13 cellular contexts compared by ENCODE assay signal in genomic region chr9:137030528-137030927, GRCh38. TPM values are rescaled to one million over a fixed set of nuclear protein-coding genes. Genes with fewer than 3 reads are reported as not detected.
DNase-seq lines count a peak whose midpoint lies in the region; ATAC-seq lines count a peak whose summit lies in the region.
"Had no signal": no experiment of that assay in that cellular context is flagged by ENCODE, and none has a peak within 500 bp of the region (broad histone marks: within the 10 kb centered on the region; RNA-seq: fewer than 3 reads in every experiment).

No MANE protein-coding gene starts in this region.

- H2AK5ac ChIP-seq in mesendoderm (ENCODE audit: low read length) = no peak overlapping the region

- no peak overlapping the region for H2BK5ac ChIP-seq in mesendoderm (ENCODE audit: low read length)

- H3K18ac ChIP-seq in mesendoderm (ENCODE audit: low read length) = no peak overlapping the region

- H3K9ac ChIP-seq in mesendoderm (ENCODE audit: low read length) = no peak overlapping the region

- no peak overlapping the region for H3K4me2 ChIP-seq in mesendoderm (ENCODE audit: low read length)
- H3K4me2 ChIP-seq: A549 had no signal

- H2BK15ac ChIP-seq in mesendoderm (replicated peaks; ENCODE audit: low read depth) = no peak overlapping the region

- WGBS in mesendoderm (ENCODE audit: extremely low coverage, insufficient coverage, low lambda C conversion rate) = no CpG with 5 or more reads among the region's 21 CpGs

- no peaks in the 10 kb centered on the region for H3K9me3 Mint-ChIP-seq in stimulated activated effector memory CD8-positive, alpha-beta T cell treated with anti-CD3 and anti-CD28 coated beads, Interleukin-12 subunit alpha, Interleukin-12 subunit beta, amount 100 ng/mL, for 72 hours

- no peaks in the 10 kb centered on the region for H3K27me3 ChIP-seq in mesendoderm (ENCODE audit: insufficient read depth, low read length, poor library complexity)

- H4K8ac ChIP-seq in mesendoderm (ENCODE audit: low read depth, low read length) = no peak overlapping the region

- H2BK120ac ChIP-seq in mesendoderm (ENCODE audit: low read depth, low read length) = no peak overlapping the region

- no peak overlapping the region for H3K56ac ChIP-seq in mesendoderm (ENCODE audit: low read length)

- H3K36me3 ChIP-seq in mesendoderm (ENCODE audit: control insufficient read depth, insufficient read depth, low read length) = no peaks in the 10 kb centered on the region
- H3K36me3 ChIP-seq: esophagus muscularis mucosa, thoracic aorta had no signal

- no peaks in the 10 kb centered on the region for H3K79me2 ChIP-seq in mesendoderm (ENCODE audit: control insufficient read depth, insufficient read depth, low read length)

- no peak overlapping the region for H3K4me3 ChIP-seq in mesendoderm (ENCODE audit: low read length)
- H3K4me3 ChIP-seq: A549, esophagus muscularis mucosa, thoracic aorta had no signal

- peaks cover 75% of the 10 kb centered on the region for H3K4me1 Mint-ChIP-seq in stimulated activated effector memory CD8-positive, alpha-beta T cell treated with anti-CD3 and anti-CD28 coated beads, Interleukin-12 subunit alpha, Interleukin-12 subunit beta, amount 100 ng/mL, for 72 hours

- H3K4me3 Mint-ChIP-seq in stimulated activated effector memory CD8-positive, alpha-beta T cell treated with anti-CD3 and anti-CD28 coated beads, Interleukin-12 subunit alpha, Interleukin-12 subunit beta, amount 100 ng/mL, for 72 hours = peak overlapping the region; percentile 82

- H3K79me1 ChIP-seq in mesendoderm (ENCODE audit: low read length) = no peaks in the 10 kb centered on the region

- H3K27ac ChIP-seq in caudate nucleus (ENCODE audit: low read depth, low read length) = peak overlapping the region; percentile 94
- no peak overlapping the region for H3K27ac ChIP-seq in mesendoderm (ENCODE audit: low read depth, low read length)
- H3K27ac ChIP-seq: A549, esophagus muscularis mucosa, thoracic aorta had no signal

- no peak overlapping the region for H3K4ac ChIP-seq in mesendoderm (ENCODE audit: low read depth, low read length)

- ATAC-seq in stimulated activated effector memory CD8-positive, alpha-beta T cell treated with anti-CD3 and anti-CD28 coated beads, Interleukin-12 subunit alpha, Interleukin-12 subunit beta, amount 100 ng/mL, for 72 hours = peak; percentile 5
- no peak for ATAC-seq in GM18517 (IDR thresholded peaks at IDR 0.05; ENCODE audit: unreplicated experiment)
- ATAC-seq: A549, left colon, Panc1 had no signal

- DNase-seq in SIG-M5 treated with dmso at 0.1 percent for 504 hours (lab: John Stamatoyannopoulos, UW; ENCODE audit: unreplicated experiment) (peak; percentile 39), SIG-M5 (lab: John Stamatoyannopoulos, UW) (no peak), T-helper 9 cell (peak; percentile 25), caudate nucleus (lab: John Stamatoyannopoulos, UW) (peak in 1 of 61 donors; percentile 50), mesendoderm (no peak)
- DNase-seq in stimulated activated effector memory CD8-positive, alpha-beta T cell treated with anti-CD3 and anti-CD28 coated beads, Interleukin-12 subunit alpha, Interleukin-12 subunit beta, amount 100 ng/mL, for 72 hours (ENCODE audit: low spot score in 2 of 2) = peak; percentile 60 to 88
- no peak for DNase-seq in effector CD4-positive, alpha-beta T cell

- H4K5ac ChIP-seq in mesendoderm (ENCODE audit: low read length) = no peak overlapping the region

- H3K23ac ChIP-seq in mesendoderm (ENCODE audit: low read length) = no peak overlapping the region

- H3K4me1 ChIP-seq in mesendoderm (ENCODE audit: control insufficient read depth, low read depth, low read length) = no peaks in the 10 kb centered on the region

- H3K36me3 Mint-ChIP-seq in stimulated activated effector memory CD8-positive, alpha-beta T cell treated with anti-CD3 and anti-CD28 coated beads, Interleukin-12 subunit alpha, Interleukin-12 subunit beta, amount 100 ng/mL, for 72 hours = peaks cover 16% of the 10 kb centered on the region

- peak overlapping the region; percentile 89 for H3K27ac Mint-ChIP-seq in stimulated activated effector memory CD8-positive, alpha-beta T cell treated with anti-CD3 and anti-CD28 coated beads, Interleukin-12 subunit alpha, Interleukin-12 subunit beta, amount 100 ng/mL, for 72 hours

RNA-seq across cellular contexts. Expression of gene FUT7, which starts 1.4 kb away (rescaled TPM):
- polyA plus RNA-seq in mesendoderm (2013, experiment 1 of 2) = not detected
- not detected for polyA plus RNA-seq in mesendoderm (2013, experiment 2 of 2)
- polyA plus RNA-seq: A549 had no signal

RNA-seq across cellular contexts. Expression of gene ABCA2, which starts 2.5 kb away (rescaled TPM):
- polyA plus RNA-seq in mesendoderm (2013, experiment 1 of 2) = 1.8 TPM
- 2.0 TPM for polyA plus RNA-seq in mesendoderm (2013, experiment 2 of 2)

RNA-seq across cellular contexts. Expression of gene NPDC1, which starts 15.4 kb away (rescaled TPM):
- polyA plus RNA-seq in mesendoderm (2013, experiment 1 of 2) = 9.7 TPM
- 10.2 TPM for polyA plus RNA-seq in mesendoderm (2013, experiment 2 of 2)

RNA-seq across cellular contexts. Expression of gene ENTPD2, which starts 23.3 kb away (rescaled TPM):
- polyA plus RNA-seq in mesendoderm (2013, experiment 1 of 2) = 0.58 TPM
- polyA plus RNA-seq in mesendoderm (2013, experiment 2 of 2) = 0.57 TPM

RNA-seq across cellular contexts. Expression of gene CLIC3, which starts 34.2 kb away (rescaled TPM):
- 0.15 TPM for polyA plus RNA-seq in mesendoderm (2013, experiment 1 of 2)
- 0.17 TPM for polyA plus RNA-seq in mesendoderm (2013, experiment 2 of 2)

Comparison
In these comparisons a context has a peak if more than half of its experiments do, and no peak if none do; other contexts are left out.
1. DNase-seq: peak in SIG-M5 treated with dmso at 0.1 percent for 504 hours (single experiment), T-helper 9 cell (single experiment) and stimulated activated effector memory CD8-positive, alpha-beta T cell treated with anti-CD3 and anti-CD28 coated beads, Interleukin-12 subunit alpha, Interleukin-12 subunit beta, amount 100 ng/mL, for 72 hours (2 of 2); none in SIG-M5 (single experiment), effector CD4-positive, alpha-beta T cell (single experiment) and mesendoderm (single experiment).